ENCODE assay signal across 1 cellular context in genomic region chr4:8182858-8183725, GRCh38.
TF ChIP-seq lines count a peak whose summit lies in the region.

No MANE protein-coding gene starts in this region.

TF ChIP-seq in HepG2, 621 proteins besides CTCF, POLR2A, EP300 and RAD21:
- TF ChIP-seq ARID5B (CRISPR knock-in tag; IDR thresholded peaks at IDR 0.05) = no peak
- TF ChIP-seq ZNF343 (CRISPR knock-in tag; IDR thresholded peaks at IDR 0.05) = no peak
- no peak for TF ChIP-seq ZNF180 (CRISPR knock-in tag; IDR thresholded peaks at IDR 0.05; ENCODE audit: borderline replicate concordance, low read depth)
- TF ChIP-seq SKIL (CRISPR knock-in tag; IDR thresholded peaks at IDR 0.05; ENCODE audit: borderline replicate concordance) = no peak
- TF ChIP-seq ATF7 (IDR thresholded peaks at IDR 0.05) = no peak
- no peak for TF ChIP-seq ATF7 (CRISPR knock-in tag; IDR thresholded peaks at IDR 0.05)
- no peak for TF ChIP-seq PHB2 (IDR thresholded peaks at IDR 0.05; ENCODE audit: partially characterized antibody)
- TF ChIP-seq CREB1 (IDR thresholded peaks at IDR 0.05) = no peak
- no peak for TF ChIP-seq CREB1 (CRISPR knock-in tag; IDR thresholded peaks at IDR 0.05)
- no peak for TF ChIP-seq SIN3A (IDR thresholded peaks at IDR 0.05; ENCODE audit: borderline replicate concordance, low read depth, low read length)
- TF ChIP-seq PAWR (CRISPR knock-in tag; IDR thresholded peaks at IDR 0.05; ENCODE audit: borderline replicate concordance) = no peak
- no peak for TF ChIP-seq PHF20 (CRISPR knock-in tag; IDR thresholded peaks at IDR 0.05)
- TF ChIP-seq ZNF878 (CRISPR knock-in tag; IDR thresholded peaks at IDR 0.05) = no peak
- no peak for TF ChIP-seq ATM (IDR thresholded peaks at IDR 0.05; ENCODE audit: borderline replicate concordance)
- TF ChIP-seq ZNF543 (CRISPR knock-in tag; IDR thresholded peaks at IDR 0.05) = no peak
- no peak for TF ChIP-seq SP4 (CRISPR knock-in tag; IDR thresholded peaks at IDR 0.05)
- TF ChIP-seq ZNF142 (CRISPR knock-in tag; IDR thresholded peaks at IDR 0.05) = no peak
- no peak for TF ChIP-seq MAFK (conservative IDR thresholded peaks at IDR 0.05 in 1 of 2, IDR thresholded peaks at IDR 0.05 in 1 of 2; ENCODE audit: low read length in 2 of 2)
- no peak for TF ChIP-seq ZNF652 (CRISPR knock-in tag; IDR thresholded peaks at IDR 0.05; ENCODE audit: borderline replicate concordance, low read depth)
